9 cellular contexts compared by ENCODE assay signal in genomic region chr3:42501321-42501680, GRCh38. TPM values are rescaled to one million over a fixed set of nuclear protein-coding genes. Genes with fewer than 3 reads are reported as not detected.
A peak's percentile ranks its signal among the peaks of the same experiment; 100 is the strongest.
DNase-seq lines count a peak whose midpoint lies in the region; ATAC-seq and TF ChIP-seq lines count a peak whose summit lies in the region.
"Had no signal": no experiment of that assay in that cellular context is flagged by ENCODE, and none has a peak within 500 bp of the region (broad histone marks: within the 10 kb centered on the region; RNA-seq: fewer than 3 reads in every experiment).

No MANE protein-coding gene starts in this region.

- H3K4me3 ChIP-seq in GM06990 (replicated peaks; ENCODE audit: low read depth, low read length) (peak overlapping the region; percentile 55), endodermal cell (ENCODE audit: low read length) (peak overlapping the region; percentile 84)

- peak overlapping the region; percentile 66 for H3K4me3 Mint-ChIP-seq in endodermal cell

- DNase-seq in GM06990 (ENCODE audit: extremely low read depth, insufficient read length) (no peak), RPMI8226 (peak; percentile 25), endodermal cell (no peak), posterior vena cava (ENCODE audit: low spot score) (peak; percentile 74), KG1 (lab: John Stamatoyannopoulos, UW) (no peak), kidney tubule cell (ENCODE audit: low spot score) (no peak), NCI-H1694 (lab: John Stamatoyannopoulos, UW) (no peak)

- H3K36me3 ChIP-seq in GM06990 (ENCODE audit: control insufficient read depth, insufficient read depth, low read length) (no peaks in the 10 kb centered on the region), endodermal cell (ENCODE audit: control insufficient read depth, insufficient read depth, low read length) (no peaks in the 10 kb centered on the region)

- intact Hi-C loops in posterior vena cava (cut with DNase I): no loop called here

- H3K27ac ChIP-seq in endodermal cell (ENCODE audit: low read depth, low read length): no peak overlapping the region

- H3K9me3 ChIP-seq in endodermal cell (ENCODE audit: control insufficient read depth, low read length): no peaks in the 10 kb centered on the region

- no peak overlapping the region for H3K27ac Mint-ChIP-seq in endodermal cell

- TF ChIP-seq CTCF in GM06990 (IDR thresholded peaks at IDR 0.05; ENCODE audit: insufficient read depth, low read length, poor library complexity, severe bottlenecking) (no peak), endodermal cell (conservative IDR thresholded peaks at IDR 0.05) (no peak)

- no peak for ATAC-seq in GM21360 (IDR thresholded peaks at IDR 0.05; ENCODE audit: unreplicated experiment)

- peaks cover 57% of the 10 kb centered on the region for H3K27me3 Mint-ChIP-seq in endodermal cell (ENCODE audit: insufficient read depth)

- no peaks in the 10 kb centered on the region; the same call in none of the 2 replicates for H3K27me3 ChIP-seq in GM06990 (replicated peaks; ENCODE audit: control insufficient read depth, insufficient read depth, low read length)
- peaks cover 56% of the 10 kb centered on the region for H3K27me3 ChIP-seq in endodermal cell (ENCODE audit: control insufficient read depth, insufficient read depth, low read length, poor library complexity, severe bottlenecking)

- no peak overlapping the region for H3K9ac ChIP-seq in endodermal cell (ENCODE audit: extremely low read depth, low read length, poor library complexity, severe bottlenecking)

- peaks cover 5% of the 10 kb centered on the region for H3K4me1 ChIP-seq in endodermal cell (ENCODE audit: control insufficient read depth, insufficient read depth, low read length)

- H3K36me3 Mint-ChIP-seq in endodermal cell (ENCODE audit: low read depth): no peaks in the 10 kb centered on the region

- peaks cover 26% of the 10 kb centered on the region for H3K4me1 Mint-ChIP-seq in endodermal cell

- 4 to 5% methylated on average over 11 to 27 of the region's 27 CpGs for WGBS in endodermal cell (ENCODE audit: insufficient coverage in 1 of 2, insufficient read length in 1 of 2), 2 experiments

- no peaks in the 10 kb centered on the region for H3K9me3 Mint-ChIP-seq in endodermal cell

RNA-seq across cellular contexts. Expression of gene VIPR1, which starts 1.1 kb away (rescaled TPM):
- total RNA-seq in endodermal cell (10 to 100 TPM; 12.9 to 14.7 TPM), posterior vena cava (1 to 10 TPM; 1.3 to 2.2 TPM)
- polyA plus RNA-seq in endodermal cell (2013, experiment 1 of 2): 2.2 TPM
- 1.4 TPM for polyA plus RNA-seq in endodermal cell (2013, experiment 2 of 2)
- total RNA-seq: fibroblast of lung had no signal

Comparison
In these comparisons a context has a peak if more than half of its experiments do, and no peak if none do; other contexts are left out.
1. DNase-seq: peak in RPMI8226 (single experiment) and posterior vena cava (single experiment); none in GM06990 (single experiment), endodermal cell (single experiment), KG1 (single experiment), kidney tubule cell (single experiment) and NCI-H1694 (single experiment).
2. RNA of gene VIPR1, which starts 1.1 kb away (total RNA-seq): 12.9 to 14.7 TPM in endodermal cell; 1.3 to 2.2 TPM in posterior vena cava; every median in the first group is over 4 times any median in the second.